Comparison of ENCODE assay signal across 27 cellular contexts in the genomic region with DNA sequence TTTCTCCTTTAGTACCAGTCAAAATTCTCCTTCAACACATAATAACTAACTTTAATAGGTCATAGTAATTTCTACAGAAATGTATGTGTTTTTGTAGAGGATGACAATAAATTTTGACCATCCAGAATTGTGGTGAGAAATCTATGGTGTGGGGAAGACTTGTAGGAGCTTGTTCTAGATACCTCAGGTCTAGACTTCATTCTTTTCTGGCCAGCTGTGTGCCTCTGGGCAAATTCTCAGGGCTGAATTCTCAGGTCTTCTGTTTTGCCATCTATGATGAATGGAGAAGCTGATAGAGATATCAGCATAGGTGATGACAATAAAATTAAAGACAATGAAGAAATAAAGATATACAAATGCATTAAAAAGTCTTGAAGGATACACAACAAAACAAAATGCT.
"Had no signal": no experiment of that assay in that cellular context is flagged by ENCODE, and none has a peak within 500 bp of the region (broad histone marks: within the 10 kb centered on the region; RNA-seq: fewer than 3 reads in every experiment).

No MANE protein-coding gene starts in this region.

- H3K9me3 ChIP-seq: ascending aorta, esophagus muscularis mucosa, gastroesophageal sphincter had no signal

- DNase-seq: activated CD4-positive, alpha-beta T cell treated with anti-CD3 and anti-CD28 coated beads for 1 hour; activated CD4-positive, alpha-beta T cell treated with anti-CD3 and anti-CD28 coated beads for 4 hours; activated CD4-positive, alpha-beta T cell treated with anti-CD3 and anti-CD28 coated beads, Interleukin-2, amount 10 ng/mL, durations not matched to agents 7 days and 5 days; activated CD4-positive, alpha-beta T cell treated with anti-CD3 and anti-CD28 coated beads, Interleukin-2, amount 50 U/mL, for 4 hours; activated CD4-positive, CD25-positive, alpha-beta regulatory T cell; activated CD8-positive, alpha-beta memory T cell treated with anti-CD3 and anti-CD28 coated beads for 24 hours; activated CD8-positive, alpha-beta T cell treated with anti-CD3 and anti-CD28 coated beads for 36 hours; activated effector memory CD4-positive, alpha-beta T cell treated with Interleukin-2 at 50 U/mL for 16 hours; activated gamma-delta T cell treated with Interleukin-2 at 50 U/mL for 16 hours; activated naive CD4-positive, alpha-beta T cell treated with anti-CD3 and anti-CD28 coated beads, Interleukin-2, amount 50 U/mL, for 16 hours; activated naive CD4-positive, alpha-beta T cell treated with Interleukin-2 at 50 U/mL for 16 hours; activated naive CD8-positive, alpha-beta T cell treated with anti-CD3 and anti-CD28 coated beads for 36 hours; activated naive CD8-positive, alpha-beta T cell treated with anti-CD3 and anti-CD28 coated beads, Interleukin-2, amount 50 U/mL, for 24 hours; activated T-cell treated with anti-CD3 and anti-CD28 coated beads, Interleukin-2, amount 50 U/mL, for 4 hours; caudate nucleus; effector CD8-positive, alpha-beta T cell; erythroblast; foreskin melanocyte; head of caudate nucleus; T-helper 2 cell had no signal

- H3K27me3 ChIP-seq: ascending aorta, esophagus muscularis mucosa, gastroesophageal sphincter had no signal

- ATAC-seq: activated CD8-positive, alpha-beta T cell treated with anti-CD3 and anti-CD28 coated beads for 36 hours; activated naive CD8-positive, alpha-beta T cell treated with anti-CD3 and anti-CD28 coated beads, Interleukin-2, amount 50 U/mL, for 24 hours; activated T-cell treated with anti-CD3 and anti-CD28 coated beads, Interleukin-2, amount 50 U/mL, for 4 hours; activated T-helper 17 cell treated with anti-CD3 and anti-CD28 coated beads, Interleukin-2, amount 50 U/mL, for 72 hours; gastroesophageal sphincter had no signal

- H3K36me3 ChIP-seq: ascending aorta, esophagus muscularis mucosa, gastroesophageal sphincter had no signal

- H3K4me3 ChIP-seq: ascending aorta, esophagus muscularis mucosa, gastroesophageal sphincter had no signal

- H3K27ac ChIP-seq: ascending aorta, esophagus muscularis mucosa, gastroesophageal sphincter had no signal

- FAIRE-seq: colon, endometrium, endothelial cell of umbilical vein had no signal

- H3K4me1 ChIP-seq: ascending aorta, esophagus muscularis mucosa, gastroesophageal sphincter had no signal
